In genomic region chr6:70380259-70380658, GRCh38 we compare ENCODE assay signal across 13 cellular contexts. TPM values are rescaled to one million over a fixed set of nuclear protein-coding genes. Genes with fewer than 3 reads are reported as not detected.
DNase-seq lines count a peak whose midpoint lies in the region; ATAC-seq, FAIRE-seq and TF ChIP-seq lines count a peak whose summit lies in the region.
"Had no signal": no experiment of that assay in that cellular context is flagged by ENCODE, and none has a peak within 500 bp of the region (broad histone marks: within the 10 kb centered on the region; RNA-seq: fewer than 3 reads in every experiment).

No MANE protein-coding gene starts in this region.

- 87 to 90% methylated on average over 5 of the region's 5 CpGs for WGBS in lower leg skin, 2 donors

- DNase-seq in GM19239 (ENCODE audit: insufficient read length, low spot score) (no peak), GM23338 (ENCODE audit: low spot score) (no peak), Ammon's horn (ENCODE audit: low spot score) (no peak), lower leg skin (ENCODE audit: low spot score in 2 of 2) (no peak), glutamatergic neuron (no peak)
- no peak for DNase-seq in stimulated activated naive CD8-positive, alpha-beta T cell treated with anti-CD3 and anti-CD28 coated beads, Interleukin-15, amount 100 ng/mL, for 72 hours
- DNase-seq: activated CD4-positive, alpha-beta memory T cell treated with anti-CD3 and anti-CD28 coated beads, Interleukin-2, amount 10 ng/mL, durations not matched to agents 7 days and 5 days; NCI-H1105; SW 1271 had no signal

- H3K9me3 Mint-ChIP-seq in GM23338 (no peaks in the 10 kb centered on the region), glutamatergic neuron (ENCODE audit: unreplicated experiment) (no peaks in the 10 kb centered on the region)
- H3K9me3 Mint-ChIP-seq in stimulated activated naive CD8-positive, alpha-beta T cell treated with anti-CD3 and anti-CD28 coated beads, Interleukin-15, amount 100 ng/mL, for 72 hours, result no peaks in the 10 kb centered on the region
- H3K9me3 Mint-ChIP-seq: activated CD4-positive, alpha-beta memory T cell treated with anti-CD3 and anti-CD28 coated beads, Interleukin-2, amount 10 ng/mL, durations not matched to agents 7 days and 5 days; activated naive CD4-positive, alpha-beta T cell treated with anti-CD3 and anti-CD28 coated beads, Interleukin-2, amount 50 U/mL, for 24 hours had no signal

- TF ChIP-seq CTCF in GM23338 (conservative IDR thresholded peaks at IDR 0.05; ENCODE audit: low read depth in 2 of 2) (no peak), lower leg skin (IDR thresholded peaks at IDR 0.05) (no peak), glutamatergic neuron (IDR thresholded peaks at IDR 0.05; ENCODE audit: partially characterized antibody, unreplicated experiment) (no peak)

- peaks cover 2% of the 10 kb centered on the region for H3K27me3 Mint-ChIP-seq in GM23338 (ENCODE audit: insufficient read depth, low read depth, poor library complexity)
- H3K27me3 Mint-ChIP-seq in stimulated activated naive CD8-positive, alpha-beta T cell treated with anti-CD3 and anti-CD28 coated beads, Interleukin-15, amount 100 ng/mL, for 72 hours, result peaks cover 11% of the 10 kb centered on the region
- H3K27me3 Mint-ChIP-seq in glutamatergic neuron (ENCODE audit: unreplicated experiment), result no peaks in the 10 kb centered on the region

- no peaks in the 10 kb centered on the region for H4K20me1 ChIP-seq in GM23338 (replicated peaks; ENCODE audit: insufficient read depth)

- TF ChIP-seq POLR2A in lower leg skin (IDR thresholded peaks at IDR 0.05), result no peak

- H3K36me3 Mint-ChIP-seq in GM23338 (ENCODE audit: low read depth), result no peaks in the 10 kb centered on the region
- no peaks in the 10 kb centered on the region for H3K36me3 Mint-ChIP-seq in glutamatergic neuron (ENCODE audit: unreplicated experiment)
- H3K36me3 Mint-ChIP-seq: activated naive CD4-positive, alpha-beta T cell treated with anti-CD3 and anti-CD28 coated beads, Interleukin-2, amount 50 U/mL, for 24 hours had no signal

- H3K27ac Mint-ChIP-seq in GM23338, result no peak overlapping the region
- H3K27ac Mint-ChIP-seq in stimulated activated naive CD8-positive, alpha-beta T cell treated with anti-CD3 and anti-CD28 coated beads, Interleukin-15, amount 100 ng/mL, for 72 hours, result no peak overlapping the region
- no peak overlapping the region for H3K27ac Mint-ChIP-seq in glutamatergic neuron (ENCODE audit: unreplicated experiment)
- H3K27ac Mint-ChIP-seq: activated CD4-positive, alpha-beta memory T cell treated with anti-CD3 and anti-CD28 coated beads, Interleukin-2, amount 10 ng/mL, durations not matched to agents 7 days and 5 days; activated naive CD4-positive, alpha-beta T cell treated with anti-CD3 and anti-CD28 coated beads, Interleukin-2, amount 50 U/mL, for 24 hours had no signal

- no peak overlapping the region for H3K4me3 Mint-ChIP-seq in GM23338
- H3K4me3 Mint-ChIP-seq in stimulated activated naive CD8-positive, alpha-beta T cell treated with anti-CD3 and anti-CD28 coated beads, Interleukin-15, amount 100 ng/mL, for 72 hours, result no peak overlapping the region
- H3K4me3 Mint-ChIP-seq in glutamatergic neuron (ENCODE audit: unreplicated experiment), result no peak overlapping the region
- H3K4me3 Mint-ChIP-seq: activated CD4-positive, alpha-beta memory T cell treated with anti-CD3 and anti-CD28 coated beads, Interleukin-2, amount 10 ng/mL, durations not matched to agents 7 days and 5 days; activated naive CD4-positive, alpha-beta T cell treated with anti-CD3 and anti-CD28 coated beads, Interleukin-2, amount 50 U/mL, for 24 hours had no signal

- no peaks in the 10 kb centered on the region for H3K79me2 ChIP-seq in GM23338 (replicated peaks; ENCODE audit: insufficient read depth)

- H3K27ac ChIP-seq in GM23338 (ENCODE audit: low read depth), result no peak overlapping the region
- H3K27ac ChIP-seq: vagina had no signal

- no peaks in the 10 kb centered on the region for H3K4me1 ChIP-seq in GM23338 (ENCODE audit: insufficient read depth)
- H3K4me1 ChIP-seq: vagina had no signal

- no peak overlapping the region for H3K4me2 ChIP-seq in GM23338

- peak overlapping the region; percentile 63; the same call in 1 of the 2 replicates for H2AFZ ChIP-seq in GM23338

- ATAC-seq in GM23338 (no peak), HG03196 (IDR thresholded peaks at IDR 0.05; ENCODE audit: unreplicated experiment) (peak; percentile 87)
- ATAC-seq in stimulated activated naive CD8-positive, alpha-beta T cell treated with anti-CD3 and anti-CD28 coated beads, Interleukin-15, amount 100 ng/mL, for 72 hours, result no peak

- no peak overlapping the region for H3K4me3 ChIP-seq in GM23338
- H3K4me3 ChIP-seq in lower leg skin (ENCODE audit: low read depth, poor library complexity, severe bottlenecking), result no peak overlapping the region
- H3K4me3 ChIP-seq: vagina had no signal

- FAIRE-seq in GM19239 (lab: Jason Lieb, UNC), result peak; percentile 53
- FAIRE-seq: D721Med had no signal

- H3F3A ChIP-seq in GM23338 (replicated peaks; ENCODE audit: low read depth), result no peaks in the 10 kb centered on the region

- no peaks in the 10 kb centered on the region for H3K27me3 ChIP-seq in GM23338 (ENCODE audit: insufficient read depth)
- H3K27me3 ChIP-seq: vagina had no signal

- H3K36me3 ChIP-seq in GM23338 (ENCODE audit: insufficient read depth), result no peaks in the 10 kb centered on the region
- H3K36me3 ChIP-seq: vagina had no signal

- intact Hi-C loops in lower leg skin (cut with DNase I; ENCODE audit: low total_unique reads), result no loop called here

- H3K9me2 ChIP-seq in GM23338 (ENCODE audit: insufficient read depth), result no peaks in the 10 kb centered on the region; the same call in 1 of the 2 replicates

- peaks cover 8% of the 10 kb centered on the region; the same call in 2 of the 3 replicates for H3K4me1 Mint-ChIP-seq in GM23338
- H3K4me1 Mint-ChIP-seq in stimulated activated naive CD8-positive, alpha-beta T cell treated with anti-CD3 and anti-CD28 coated beads, Interleukin-15, amount 100 ng/mL, for 72 hours, result no peaks in the 10 kb centered on the region
- no peaks in the 10 kb centered on the region for H3K4me1 Mint-ChIP-seq in glutamatergic neuron (ENCODE audit: low read depth, unreplicated experiment)
- H3K4me1 Mint-ChIP-seq: activated CD4-positive, alpha-beta memory T cell treated with anti-CD3 and anti-CD28 coated beads, Interleukin-2, amount 10 ng/mL, durations not matched to agents 7 days and 5 days; activated naive CD4-positive, alpha-beta T cell treated with anti-CD3 and anti-CD28 coated beads, Interleukin-2, amount 50 U/mL, for 24 hours had no signal

TF ChIP-seq in GM23338, 12 proteins besides CTCF, POLR2A, EP300 and RAD21:
- TF ChIP-seq ETS1 (IDR thresholded peaks at IDR 0.05), result no peak
- TF ChIP-seq JUNB (IDR thresholded peaks at IDR 0.05; ENCODE audit: unreplicated experiment), result no peak
- no peak for TF ChIP-seq ZNF114 (CRISPR knock-in tag; IDR thresholded peaks at IDR 0.05)
- TF ChIP-seq REST (IDR thresholded peaks at IDR 0.05; ENCODE audit: unreplicated experiment), result no peak

RNA-seq across cellular contexts. Expression of gene FAM135A, which starts 33.0 kb away (rescaled TPM):
- total RNA-seq in GM23338 (2014; rRNA removed; shearing (Covaris generic)), result 65.8 and 68.7 TPM in 2 replicates
- 24.8 and 35.2 TPM in 2 replicates for polyA plus RNA-seq in GM23338 (2016; fragmentation: Nextera tagmentation; extraction: Ambion mirVana)
- total RNA-seq in lower leg skin (100 to 1,000 TPM in 1 of 4 donors, 10 to 100 TPM in 3; 77.1 to 105 (median 80.5) TPM), glutamatergic neuron (ENCODE audit: unreplicated experiment) (22.3 TPM)
